ENCODE assay signal across 8 cellular contexts in genomic region chr11:33735426-33736147, GRCh38. TPM values are rescaled to one million over a fixed set of nuclear protein-coding genes. Genes with fewer than 3 reads are reported as not detected.
A peak's percentile ranks its signal among the peaks of the same experiment; 100 is the strongest.
DNase-seq lines count a peak whose midpoint lies in the region; ATAC-seq, FAIRE-seq and TF ChIP-seq lines count a peak whose summit lies in the region.

No MANE protein-coding gene starts in this region.

- POLR2A ChIA-PET in A549 (lab: Yijun Ruan, JAX), result interaction anchor here (0.9 to 3.5 kb wide), 9 partner anchors 11 to 102 kb away, joined by 3 to 42 read pairs (median 5); partner anchors contain the start of gene C11orf91

- ATAC-seq in A549 (peak; percentile 65), GM18858 (IDR thresholded peaks at IDR 0.05; ENCODE audit: unreplicated experiment) (peak; percentile 38), HG03039 (IDR thresholded peaks at IDR 0.05; ENCODE audit: unreplicated experiment) (peak; percentile 37)

- H3K27ac ChIP-seq in A549 (peak overlapping the region; percentile 85 to 93), prostate gland (peak overlapping the region; percentile 88 to 91)

- intact Hi-C loops in cardiac septum (cut with DNase I) (loop anchor here (2.0 to 5.0 kb wide), 4 partner anchors 35 to 478 kb away; partner anchors contain the start of genes C11orf91 and HIPK3), prostate gland (cut with DNase I) (loop anchor here (5.0 to 10.0 kb wide), 4 partner anchors 42 to 573 kb away; partner anchors contain the start of genes CSTF3 and HIPK3)

- H3K27me3 ChIP-seq in prostate gland (replicated peaks; ENCODE audit: insufficient read depth), result no peaks in the 10 kb centered on the region

- TF ChIP-seq EP300 in A549 (IDR thresholded peaks at IDR 0.05), result no peak

- DNase-seq in A549 (ENCODE audit: low read depth in 1 of 2, low spot score in 1 of 2) (peak in 1 of 2 experiments; percentile 44), NOMO-1 treated with dmso at 0.1 percent for 144 hours (lab: John Stamatoyannopoulos, UW; ENCODE audit: unreplicated experiment) (peak; percentile 24), cardiac septum (ENCODE audit: low spot score) (peak; percentile 81), prostate gland (ENCODE audit: low spot score) (peak; percentile 30), frontal cortex (ENCODE audit: low spot score in 2 of 2) (no peak)
- DNase-seq in activated naive CD4-positive, alpha-beta T cell treated with anti-CD3 and anti-CD28 coated beads, Interleukin-2, amount 10 ng/mL, durations not matched to agents 7 days and 5 days, result peak; percentile 67

- 3% methylated on average over 50 of the region's 50 CpGs for WGBS in A549 (ENCODE audit: missing lambda C conversion rate)
- 1% methylated on average over 50 of the region's 50 CpGs for WGBS in prostate gland

- peaks cover 16% of the 10 kb centered on the region for H3K27me3 Mint-ChIP-seq in activated naive CD4-positive, alpha-beta T cell treated with anti-CD3 and anti-CD28 coated beads, Interleukin-2, amount 10 ng/mL, durations not matched to agents 7 days and 5 days

- FAIRE-seq in A549 (lab: Jason Lieb, UNC) (no peak), frontal cortex (lab: Jason Lieb, UNC) (no peak)

- CTCF ChIA-PET in A549 (lab: Yijun Ruan, JAX), result interaction anchor here (1.4 to 3.0 kb wide), 5 partner anchors 13 to 360 kb away, joined by 4 to 26 read pairs (median 6); partner anchors contain the start of gene KIAA1549L
- CTCF ChIA-PET in activated naive CD4-positive, alpha-beta T cell treated with anti-CD3 and anti-CD28 coated beads, Interleukin-2, amount 10 ng/mL, durations not matched to agents 7 days and 5 days (lab: Charles Lee), result interaction anchor here (0.6 to 3.5 kb wide), 3 partner anchors 13 to 19 kb away, joined by 4 to 21 read pairs (median 4); no protein-coding TSS in a partner anchor

- TF ChIP-seq CTCF in A549 (IDR thresholded peaks at IDR 0.05) (no peak), prostate gland (IDR thresholded peaks at IDR 0.05) (peak in 1 of 4 experiments; percentile 2)

- no peaks in the 10 kb centered on the region for H3K9me3 Mint-ChIP-seq in activated naive CD4-positive, alpha-beta T cell treated with anti-CD3 and anti-CD28 coated beads, Interleukin-2, amount 10 ng/mL, durations not matched to agents 7 days and 5 days

- H3K36me3 ChIP-seq in prostate gland, result no peaks in the 10 kb centered on the region

- H3K4me3 ChIP-seq in A549 (peak overlapping the region; percentile 75), prostate gland (peak overlapping the region; percentile 68 to 81)

- no peak for TF ChIP-seq RAD21 in A549 (conservative IDR thresholded peaks at IDR 0.05 in 1 of 2, IDR thresholded peaks at IDR 0.05 in 1 of 2)

- H3K4me3 Mint-ChIP-seq in activated naive CD4-positive, alpha-beta T cell treated with anti-CD3 and anti-CD28 coated beads, Interleukin-2, amount 10 ng/mL, durations not matched to agents 7 days and 5 days, result peak overlapping the region; percentile 82

- peak overlapping the region; percentile 93 for H3K4me2 ChIP-seq in A549

- H3K36me3 Mint-ChIP-seq in activated naive CD4-positive, alpha-beta T cell treated with anti-CD3 and anti-CD28 coated beads, Interleukin-2, amount 10 ng/mL, durations not matched to agents 7 days and 5 days, result peaks cover 7% of the 10 kb centered on the region

- peaks cover 34% of the 10 kb centered on the region for H3K4me1 ChIP-seq in A549
- H3K4me1 ChIP-seq in prostate gland (replicated peaks), result no peaks in the 10 kb centered on the region

- peaks cover 30% of the 10 kb centered on the region for H3K4me1 Mint-ChIP-seq in activated naive CD4-positive, alpha-beta T cell treated with anti-CD3 and anti-CD28 coated beads, Interleukin-2, amount 10 ng/mL, durations not matched to agents 7 days and 5 days

- H3K27ac Mint-ChIP-seq in activated naive CD4-positive, alpha-beta T cell treated with anti-CD3 and anti-CD28 coated beads, Interleukin-2, amount 10 ng/mL, durations not matched to agents 7 days and 5 days, result peak overlapping the region; percentile 81

- TF ChIP-seq POLR2A in A549 (IDR thresholded peaks at IDR 0.05; ENCODE audit: low read length) (no peak), prostate gland (IDR thresholded peaks at IDR 0.05) (no peak)

- H3K9me3 ChIP-seq in A549, result no peaks in the 10 kb centered on the region
- no peaks in the 10 kb centered on the region for H3K9me3 ChIP-seq in prostate gland

TF ChIP-seq in A549, 52 proteins besides CTCF, POLR2A, EP300 and RAD21 (continues in another document):
- TF ChIP-seq ZFP36 (IDR thresholded peaks at IDR 0.05; ENCODE audit: borderline replicate concordance, partially characterized antibody) (no peak), HOXB5 (CRISPR knock-in tag; IDR thresholded peaks at IDR 0.05) (no peak), ZC3H11A (IDR thresholded peaks at IDR 0.05) (no peak), USF2 (IDR thresholded peaks at IDR 0.05) (0 out of 2 replicates have a peak, but pooled peaks have one; percentile 19), E2F6 (IDR thresholded peaks at IDR 0.05; ENCODE audit: borderline replicate concordance, low read depth) (0 out of 2 replicates have a peak, but pooled peaks have one; percentile 7), ZNF302 (CRISPR knock-in tag; IDR thresholded peaks at IDR 0.05) (no peak), CHD2 (IDR thresholded peaks at IDR 0.05; ENCODE audit: low read length, partially characterized antibody) (no peak), TFCP2L1 (CRISPR knock-in tag; IDR thresholded peaks at IDR 0.05) (no peak), RFX5 (IDR thresholded peaks at IDR 0.05) (no peak), NR3C1 (IDR thresholded peaks at IDR 0.05) (no peak)
- TF ChIP-seq, protein P1, sequence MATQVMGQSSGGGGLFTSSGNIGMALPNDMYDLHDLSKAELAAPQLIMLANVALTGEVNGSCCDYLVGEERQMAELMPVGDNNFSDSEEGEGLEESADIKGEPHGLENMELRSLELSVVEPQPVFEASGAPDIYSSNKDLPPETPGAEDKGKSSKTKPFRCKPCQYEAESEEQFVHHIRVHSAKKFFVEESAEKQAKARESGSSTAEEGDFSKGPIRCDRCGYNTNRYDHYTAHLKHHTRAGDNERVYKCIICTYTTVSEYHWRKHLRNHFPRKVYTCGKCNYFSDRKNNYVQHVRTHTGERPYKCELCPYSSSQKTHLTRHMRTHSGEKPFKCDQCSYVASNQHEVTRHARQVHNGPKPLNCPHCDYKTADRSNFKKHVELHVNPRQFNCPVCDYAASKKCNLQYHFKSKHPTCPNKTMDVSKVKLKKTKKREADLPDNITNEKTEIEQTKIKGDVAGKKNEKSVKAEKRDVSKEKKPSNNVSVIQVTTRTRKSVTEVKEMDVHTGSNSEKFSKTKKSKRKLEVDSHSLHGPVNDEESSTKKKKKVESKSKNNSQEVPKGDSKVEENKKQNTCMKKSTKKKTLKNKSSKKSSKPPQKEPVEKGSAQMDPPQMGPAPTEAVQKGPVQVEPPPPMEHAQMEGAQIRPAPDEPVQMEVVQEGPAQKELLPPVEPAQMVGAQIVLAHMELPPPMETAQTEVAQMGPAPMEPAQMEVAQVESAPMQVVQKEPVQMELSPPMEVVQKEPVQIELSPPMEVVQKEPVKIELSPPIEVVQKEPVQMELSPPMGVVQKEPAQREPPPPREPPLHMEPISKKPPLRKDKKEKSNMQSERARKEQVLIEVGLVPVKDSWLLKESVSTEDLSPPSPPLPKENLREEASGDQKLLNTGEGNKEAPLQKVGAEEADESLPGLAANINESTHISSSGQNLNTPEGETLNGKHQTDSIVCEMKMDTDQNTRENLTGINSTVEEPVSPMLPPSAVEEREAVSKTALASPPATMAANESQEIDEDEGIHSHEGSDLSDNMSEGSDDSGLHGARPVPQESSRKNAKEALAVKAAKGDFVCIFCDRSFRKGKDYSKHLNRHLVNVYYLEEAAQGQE (IDR thresholded peaks at IDR 0.05), result no peak

RNA-seq across cellular contexts. Expression of gene CD59, which starts 0.6 kb away (rescaled TPM):
- polyA plus RNA-seq in A549 (2011; rRNA removed) (335 and 499 TPM in 2 replicates), A549 (2017; fragmentation: RNase III; extraction: RNeasy Plus Mini Kit Qiagen cat#74134 plus additional on column Dnase treatment) (358 to 439 TPM (median 375 TPM) in 3 replicates)
- polyA plus RNA-seq in A549 (2012; cell fraction: cytosol; rRNA removed), result 214 and 235 TPM in 2 replicates
- 88.8 and 160 TPM in 2 replicates for polyA plus RNA-seq in A549 (2012; cell fraction: nucleus; rRNA removed)
- 189 and 242 TPM in 2 replicates for polyA minus RNA-seq in A549 (2011; rRNA and poly(A)+ RNA removed)
- total RNA-seq in cardiac septum (932 TPM), prostate gland (100 to 1,000 TPM; 205 to 274 TPM), frontal cortex (31.4 TPM)

RNA-seq across cellular contexts. Expression of gene C11orf91, which starts 35.0 kb away (rescaled TPM):
- 0.42 TPM in 1 of 2 replicates, not detected in the other for polyA plus RNA-seq in A549 (2011; rRNA removed)
- polyA plus RNA-seq in A549 (2012; cell fraction: cytosol; rRNA removed), result 0.05 TPM in 2 replicates
- polyA plus RNA-seq in A549 (2012; cell fraction: nucleus; rRNA removed), result 0.40 and 4.8 TPM in 2 replicates
- 0.15 to 0.34 TPM in 2 of 3 replicates, not detected in the other for polyA plus RNA-seq in A549 (2017; fragmentation: RNase III; extraction: RNeasy Plus Mini Kit Qiagen cat#74134 plus additional on column Dnase treatment)
- polyA minus RNA-seq in A549 (2011; rRNA and poly(A)+ RNA removed), result not detected in 2 replicates
- total RNA-seq in cardiac septum, result 1.4 TPM
- not detected for total RNA-seq in prostate gland
- total RNA-seq in frontal cortex, result not detected

RNA-seq across cellular contexts. Expression of gene FBXO3, which starts 38.7 kb away (rescaled TPM):
- 38.1 and 42.6 TPM in 2 replicates for polyA plus RNA-seq in A549 (2011; rRNA removed)
- polyA plus RNA-seq in A549 (2012; cell fraction: cytosol; rRNA removed), result 11.2 and 14.2 TPM in 2 replicates
- polyA plus RNA-seq in A549 (2012; cell fraction: nucleus; rRNA removed), result 6.9 and 10.0 TPM in 2 replicates
- 21.1 to 23.0 TPM (median 22.5 TPM) in 3 replicates for polyA plus RNA-seq in A549 (2017; fragmentation: RNase III; extraction: RNeasy Plus Mini Kit Qiagen cat#74134 plus additional on column Dnase treatment)
- 22.0 and 22.9 TPM in 2 replicates for polyA minus RNA-seq in A549 (2011; rRNA and poly(A)+ RNA removed)
- total RNA-seq in cardiac septum, result 46.1 TPM
- total RNA-seq in prostate gland, result 10 to 100 TPM; 24.5 to 45.0 TPM
- total RNA-seq in frontal cortex, result 90.9 TPM

Comparison
In these comparisons a context has a peak if more than half of its experiments do, and no peak if none do; other contexts are left out.
1. DNase-seq: peak in NOMO-1 treated with dmso at 0.1 percent for 144 hours (single experiment), activated naive CD4-positive, alpha-beta T cell treated with anti-CD3 and anti-CD28 coated beads, Interleukin-2, amount 10 ng/mL, durations not matched to agents 7 days and 5 days (single experiment), cardiac septum (single experiment) and prostate gland (single experiment); none in frontal cortex (0 of 2).
2. Peak in every context shown above with its lines, with median percentiles within 50 percentile points of each other: ATAC-seq.